In the genomic region with DNA sequence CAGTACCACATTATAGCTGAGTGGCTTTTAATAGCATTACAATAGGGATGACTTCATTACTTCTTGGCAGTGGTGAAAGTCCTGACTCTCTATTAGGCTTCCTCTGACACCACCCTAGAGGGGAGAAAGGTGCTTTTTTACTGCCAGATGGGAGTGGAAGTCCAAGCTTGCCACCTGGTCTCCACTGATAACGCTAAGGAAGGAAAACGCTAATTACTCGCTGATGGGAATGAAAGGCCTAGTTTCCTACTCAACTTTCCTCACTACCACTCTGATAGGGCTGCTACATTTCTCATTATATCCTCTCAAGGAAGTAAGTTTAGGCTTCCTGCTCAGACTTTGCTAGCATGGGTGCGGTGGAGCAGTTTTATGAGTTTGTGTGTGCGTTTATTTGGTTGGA, we compare ENCODE assay signal across 17 cellular contexts.
DNase-seq lines count a peak whose midpoint lies in the region; ATAC-seq and TF ChIP-seq lines count a peak whose summit lies in the region.
"Had no signal": no experiment of that assay in that cellular context is flagged by ENCODE, and none has a peak within 500 bp of the region (broad histone marks: within the 10 kb centered on the region; RNA-seq: fewer than 3 reads in every experiment).

No MANE protein-coding gene starts in this region.

- no peak for TF ChIP-seq POLR2A in gastroesophageal sphincter (IDR thresholded peaks at IDR 0.05)
- TF ChIP-seq POLR2A in tibial nerve (IDR thresholded peaks at IDR 0.05), result no peak

- no peaks in the 10 kb centered on the region for H3K4me1 ChIP-seq in colonic mucosa
- H3K4me1 ChIP-seq in gastroesophageal sphincter, result no peaks in the 10 kb centered on the region
- H3K4me1 ChIP-seq in mucosa of descending colon (ENCODE audit: low read depth), result no peaks in the 10 kb centered on the region
- H3K4me1 ChIP-seq in tibial nerve, result no peaks in the 10 kb centered on the region

- H3K27ac ChIP-seq in colonic mucosa (peak overlapping the region; percentile 47), gastroesophageal sphincter (peak overlapping the region in 1 of 4 donors; percentile 31), tibial nerve (no peak overlapping the region)

- H3K27me3 ChIP-seq in colonic mucosa (no peaks in the 10 kb centered on the region), gastroesophageal sphincter (no peaks in the 10 kb centered on the region), tibial nerve (no peaks in the 10 kb centered on the region)

- H3K27ac Mint-ChIP-seq in activated naive CD4-positive, alpha-beta T cell treated with anti-CD3 and anti-CD28 coated beads, Interleukin-2, amount 10 ng/mL, durations not matched to agents 7 days and 5 days, result no peak overlapping the region
- H3K27ac Mint-ChIP-seq: CD14-positive monocyte had no signal

- peak; percentile 44 for DNase-seq in colonic mucosa
- DNase-seq in mucosa of descending colon, result peak in 1 of 3 donors; percentile 40
- DNase-seq in tibial nerve (ENCODE audit: low spot score in 2 of 2), result no peak
- no peak for DNase-seq in activated naive CD4-positive, alpha-beta T cell treated with anti-CD3 and anti-CD28 coated beads, Interleukin-2, amount 10 ng/mL, durations not matched to agents 7 days and 5 days
- DNase-seq: ACHN, AML-193, COR-L47, GOT3, MV-4-11, NCI-H1436, NCI-H2029, NCI-H2171 treated with DMSO at 0.1 percent for 48 hours, NCI-H774 had no signal

- H3K4me3 Mint-ChIP-seq in activated naive CD4-positive, alpha-beta T cell treated with anti-CD3 and anti-CD28 coated beads, Interleukin-2, amount 10 ng/mL, durations not matched to agents 7 days and 5 days, result no peak overlapping the region
- H3K4me3 Mint-ChIP-seq: CD14-positive monocyte had no signal

- no peaks in the 10 kb centered on the region for H3K36me3 Mint-ChIP-seq in activated naive CD4-positive, alpha-beta T cell treated with anti-CD3 and anti-CD28 coated beads, Interleukin-2, amount 10 ng/mL, durations not matched to agents 7 days and 5 days
- H3K36me3 Mint-ChIP-seq: CD14-positive monocyte had no signal

- no peaks in the 10 kb centered on the region for H3K4me1 Mint-ChIP-seq in activated naive CD4-positive, alpha-beta T cell treated with anti-CD3 and anti-CD28 coated beads, Interleukin-2, amount 10 ng/mL, durations not matched to agents 7 days and 5 days
- H3K4me1 Mint-ChIP-seq: CD14-positive monocyte had no signal

- TF ChIP-seq EP300 in gastroesophageal sphincter (IDR thresholded peaks at IDR 0.05) (no peak), tibial nerve (IDR thresholded peaks at IDR 0.05) (peak; percentile 10 to 61)

- H3K9me3 ChIP-seq in colonic mucosa (no peaks in the 10 kb centered on the region), gastroesophageal sphincter (no peaks in the 10 kb centered on the region), mucosa of descending colon (no peaks in the 10 kb centered on the region), tibial nerve (peaks cover 0 to 8% (median 0%) of the 10 kb centered on the region in 4 donors)

- WGBS in gastroesophageal sphincter (ENCODE audit: low coverage in 1 of 2), 2 donors, result 83 to 86% methylated on average over 3 to 5 of the region's 5 CpGs
- 77 to 84% methylated on average over 5 of the region's 5 CpGs for WGBS in tibial nerve, 2 donors

- no peaks in the 10 kb centered on the region for H3K27me3 Mint-ChIP-seq in activated naive CD4-positive, alpha-beta T cell treated with anti-CD3 and anti-CD28 coated beads, Interleukin-2, amount 10 ng/mL, durations not matched to agents 7 days and 5 days

- H3K4me3 ChIP-seq in colonic mucosa, result no peak overlapping the region
- H3K4me3 ChIP-seq in gastroesophageal sphincter, result no peak overlapping the region
- no peak overlapping the region for H3K4me3 ChIP-seq in mucosa of descending colon
- H3K4me3 ChIP-seq in tibial nerve, result no peak overlapping the region

- ATAC-seq in gastroesophageal sphincter (peak; percentile 82), mucosa of descending colon (peak; percentile 95), GM19455 (IDR thresholded peaks at IDR 0.05; ENCODE audit: unreplicated experiment) (no peak), HG03378 (IDR thresholded peaks at IDR 0.05; ENCODE audit: unreplicated experiment) (no peak)

- H3K36me3 ChIP-seq in colonic mucosa, result no peaks in the 10 kb centered on the region
- H3K36me3 ChIP-seq in gastroesophageal sphincter, result no peaks in the 10 kb centered on the region
- no peaks in the 10 kb centered on the region for H3K36me3 ChIP-seq in mucosa of descending colon (ENCODE audit: low read depth)
- H3K36me3 ChIP-seq in tibial nerve, result no peaks in the 10 kb centered on the region

- intact Hi-C loops in colonic mucosa (cut with DNase I) (no loop called here), mucosa of descending colon (cut with DNase I, micrococcal nuclease) (no loop called here)

- H3K9ac ChIP-seq in colonic mucosa (ENCODE audit: low read depth in 2 of 2, low read length in 2 of 2), result no peak overlapping the region

- TF ChIP-seq CTCF in colonic mucosa (IDR thresholded peaks at IDR 0.05) (no peak), gastroesophageal sphincter (IDR thresholded peaks at IDR 0.05) (no peak), mucosa of descending colon (IDR thresholded peaks at IDR 0.05) (no peak), tibial nerve (IDR thresholded peaks at IDR 0.05) (no peak)

- CTCF ChIA-PET in activated naive CD4-positive, alpha-beta T cell treated with anti-CD3 and anti-CD28 coated beads, Interleukin-2, amount 10 ng/mL, durations not matched to agents 7 days and 5 days (lab: Charles Lee), result no interaction called here

- H3K9me3 Mint-ChIP-seq in activated naive CD4-positive, alpha-beta T cell treated with anti-CD3 and anti-CD28 coated beads, Interleukin-2, amount 10 ng/mL, durations not matched to agents 7 days and 5 days, result peaks cover 2% of the 10 kb centered on the region

Comparison
In these comparisons a context has a peak if more than half of its experiments do, and no peak if none do; other contexts are left out.
1. ATAC-seq: peak in gastroesophageal sphincter (single experiment) and mucosa of descending colon (single experiment); none in GM19455 (single experiment) and HG03378 (single experiment).